In the genomic region with DNA sequence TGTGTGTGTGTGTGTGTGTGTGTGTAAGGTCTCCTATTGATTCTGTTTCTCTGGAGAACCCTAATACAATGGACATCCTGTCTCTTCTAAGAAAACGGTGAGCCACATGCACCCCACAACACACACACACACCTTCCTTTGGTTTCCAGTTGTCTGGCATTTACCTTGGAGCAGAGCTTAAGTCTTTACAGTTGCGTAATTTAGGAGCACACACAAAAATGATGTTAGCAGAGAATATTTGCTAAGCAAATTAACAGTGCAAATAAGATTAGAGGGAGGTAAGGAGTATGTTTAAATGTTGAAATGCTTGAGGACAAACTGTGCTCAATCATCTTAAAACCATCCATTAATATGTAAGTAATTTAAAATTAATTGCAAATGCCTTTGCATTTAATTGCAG, we compare ENCODE assay signal across 21 cellular contexts.
DNase-seq lines count a peak whose midpoint lies in the region; ATAC-seq and TF ChIP-seq lines count a peak whose summit lies in the region.
"Had no signal": no experiment of that assay in that cellular context is flagged by ENCODE, and none has a peak within 500 bp of the region (broad histone marks: within the 10 kb centered on the region; RNA-seq: fewer than 3 reads in every experiment).

No MANE protein-coding gene starts in this region.

- DNase-seq in NCI-H146 (lab: John Stamatoyannopoulos, UW) (peak; percentile 14), NCI-H146 treated with DMSO at 0.1 percent for 48 hours (lab: John Stamatoyannopoulos, UW; ENCODE audit: unreplicated experiment) (no peak), body of pancreas (no peak), lower lobe of right lung (no peak), upper lobe of right lung (no peak), cortex of kidney (lab: John Stamatoyannopoulos, UW) (no peak), esophagus muscularis mucosa (ENCODE audit: extremely low spot score) (no peak)
- DNase-seq: activated CD4-positive, alpha-beta T cell treated with anti-CD3 and anti-CD28 coated beads for 4 hours; activated CD8-positive, alpha-beta memory T cell treated with anti-CD3 and anti-CD28 coated beads for 24 hours; activated T-cell treated with anti-CD3 and anti-CD28 coated beads for 4 hours; amniotic stem cell; brain microvascular endothelial cell; CD4-positive, CD25-positive, alpha-beta regulatory T cell; NCI-H1105 treated with DMSO at 0.1 percent for 48 hours; NCI-H524 treated with DMSO at 0.1 percent for 48 hours; Peyer's patch; SHP77; stimulated activated CD4-positive, alpha-beta T cell treated with anti-CD3 and anti-CD28 coated beads, Interleukin-4, amount 100 ng/mL, for 1 hour; tibial artery had no signal

- no peaks in the 10 kb centered on the region for H3K36me3 ChIP-seq in body of pancreas (replicated peaks in 1 of 2; ENCODE audit: insufficient read depth in 1 of 2, low read depth in 2 of 2)
- H3K36me3 ChIP-seq in lower lobe of right lung, result no peaks in the 10 kb centered on the region
- H3K36me3 ChIP-seq in upper lobe of right lung, result no peaks in the 10 kb centered on the region
- no peaks in the 10 kb centered on the region for H3K36me3 ChIP-seq in esophagus muscularis mucosa
- H3K36me3 ChIP-seq: brain microvascular endothelial cell, gastrocnemius medialis, Peyer's patch, tibial artery had no signal

- 32 to 41% methylated on average over 2 of the region's 2 CpGs for WGBS in body of pancreas, 2 donors
- 89% methylated on average over 2 of the region's 2 CpGs for WGBS in esophagus muscularis mucosa

- TF ChIP-seq POLR2A in body of pancreas (IDR thresholded peaks at IDR 0.05) (no peak), esophagus muscularis mucosa (IDR thresholded peaks at IDR 0.05; ENCODE audit: low read depth) (no peak)

- H3K9me3 ChIP-seq in body of pancreas, result no peaks in the 10 kb centered on the region
- peaks cover 4% of the 10 kb centered on the region for H3K9me3 ChIP-seq in lower lobe of right lung
- no peaks in the 10 kb centered on the region for H3K9me3 ChIP-seq in upper lobe of right lung
- H3K9me3 ChIP-seq in esophagus muscularis mucosa, result peaks cover 0 to 3% (median 1%) of the 10 kb centered on the region in 4 donors
- H3K9me3 ChIP-seq: gastrocnemius medialis, Peyer's patch had no signal

- H3K4me3 ChIP-seq in body of pancreas, result no peak overlapping the region
- H3K4me3 ChIP-seq in lower lobe of right lung, result no peak overlapping the region
- H3K4me3 ChIP-seq in upper lobe of right lung, result no peak overlapping the region
- no peak overlapping the region for H3K4me3 ChIP-seq in esophagus muscularis mucosa
- H3K4me3 ChIP-seq: gastrocnemius medialis, Peyer's patch, tibial artery had no signal

- TF ChIP-seq CTCF in body of pancreas (IDR thresholded peaks at IDR 0.05) (no peak), lower lobe of right lung (IDR thresholded peaks at IDR 0.05) (no peak), upper lobe of right lung (IDR thresholded peaks at IDR 0.05) (no peak), esophagus muscularis mucosa (IDR thresholded peaks at IDR 0.05) (no peak)

- H3K27ac ChIP-seq in body of pancreas, result no peak overlapping the region
- no peak overlapping the region for H3K27ac ChIP-seq in lower lobe of right lung
- H3K27ac ChIP-seq in upper lobe of right lung, result no peak overlapping the region
- H3K27ac ChIP-seq in esophagus muscularis mucosa (replicated peaks in 1 of 4), result no peak overlapping the region
- H3K27ac ChIP-seq: brain microvascular endothelial cell, gastrocnemius medialis, Peyer's patch, tibial artery had no signal

- no peak for TF ChIP-seq EP300 in esophagus muscularis mucosa (IDR thresholded peaks at IDR 0.05)

- H3K27me3 ChIP-seq in body of pancreas, result no peaks in the 10 kb centered on the region
- H3K27me3 ChIP-seq in lower lobe of right lung (ENCODE audit: low read depth), result no peaks in the 10 kb centered on the region
- H3K27me3 ChIP-seq in upper lobe of right lung, result no peaks in the 10 kb centered on the region
- H3K27me3 ChIP-seq in esophagus muscularis mucosa, result no peaks in the 10 kb centered on the region
- H3K27me3 ChIP-seq: brain microvascular endothelial cell, gastrocnemius medialis, Peyer's patch, tibial artery had no signal

- intact Hi-C loops in body of pancreas (cut with DNase I), result no loop called here
- intact Hi-C loops in lower lobe of right lung (cut with DNase I), result no loop called here
- intact Hi-C loops in upper lobe of right lung (cut with DNase I), result no loop called here
- intact Hi-C loops in esophagus muscularis mucosa (cut with DNase I), result no loop called here

- peak; percentile 68 for ATAC-seq in body of pancreas
- ATAC-seq in lower lobe of right lung, result peak; percentile 77 to 90
- peak; percentile 78 for ATAC-seq in upper lobe of right lung
- ATAC-seq in GM19023 (IDR thresholded peaks at IDR 0.05; ENCODE audit: unreplicated experiment), result no peak
- ATAC-seq: gastrocnemius medialis had no signal

- H3K4me1 ChIP-seq in body of pancreas (peaks cover 15% of the 10 kb centered on the region), lower lobe of right lung (peaks cover 9% of the 10 kb centered on the region), upper lobe of right lung (peaks cover 14% of the 10 kb centered on the region), esophagus muscularis mucosa (peaks cover 0 to 9% (median 8%) of the 10 kb centered on the region in 4 donors)
- H3K4me1 ChIP-seq: Peyer's patch, tibial artery had no signal
